8 cellular contexts compared by ENCODE assay signal in genomic region chr2:131034122-131035051, GRCh38. TPM values are rescaled to one million over a fixed set of nuclear protein-coding genes. Genes with fewer than 3 reads are reported as not detected.
DNase-seq lines count a peak whose midpoint lies in the region; ATAC-seq, FAIRE-seq and TF ChIP-seq lines count a peak whose summit lies in the region.

No MANE protein-coding gene starts in this region.

- no peaks in the 10 kb centered on the region for H3K36me3 Mint-ChIP-seq in progenitor cell of endocrine pancreas (ENCODE audit: insufficient read depth)

- H3K4me3 ChIP-seq in SK-N-MC = peak overlapping the region; percentile 71

- no peaks in the 10 kb centered on the region for H3K9me3 Mint-ChIP-seq in progenitor cell of endocrine pancreas (ENCODE audit: low read depth)

- H3K27me3 Mint-ChIP-seq in progenitor cell of endocrine pancreas = peaks cover 70% of the 10 kb centered on the region

- no peaks in the 10 kb centered on the region for H3K27me3 ChIP-seq in foreskin keratinocyte

- no peaks in the 10 kb centered on the region for H3K36me3 ChIP-seq in SK-N-MC (ENCODE audit: insufficient read depth, low read length)

- no peaks in the 10 kb centered on the region for H3K4me1 ChIP-seq in foreskin keratinocyte

- peak overlapping the region; percentile 61 for H3K4me3 Mint-ChIP-seq in progenitor cell of endocrine pancreas (ENCODE audit: low read depth)

- peak; percentile 73 for ATAC-seq in foreskin keratinocyte
- ATAC-seq in GM19351 (IDR thresholded peaks at IDR 0.05; ENCODE audit: unreplicated experiment) = no peak

- TF ChIP-seq CTCF in D721Med (IDR thresholded peaks at IDR 0.05; ENCODE audit: insufficient read depth, missing control alignments) (no peak), foreskin keratinocyte (conservative IDR thresholded peaks at IDR 0.05) (no peak), progenitor cell of endocrine pancreas (IDR thresholded peaks at IDR 0.05; ENCODE audit: unreplicated experiment) (no peak)

- H3K27ac ChIP-seq in SK-N-MC (no peak overlapping the region), foreskin keratinocyte (no peak overlapping the region)

- H3K27ac Mint-ChIP-seq in progenitor cell of endocrine pancreas = no peak overlapping the region

- peak; percentile 57 for DNase-seq in D721Med (ENCODE audit: insufficient read length, low spot score)
- no peak for DNase-seq in SK-N-MC (ENCODE audit: low read depth, low spot score)
- DNase-seq in foreskin keratinocyte = peak in 1 of 2 donors; percentile 32
- peak; percentile 42 for DNase-seq in progenitor cell of endocrine pancreas (ENCODE audit: low spot score, unreplicated experiment)
- DNase-seq in cortex of kidney (lab: John Stamatoyannopoulos, UW) = no peak
- no peak for DNase-seq in GM19238 (ENCODE audit: insufficient read length, low spot score)
- no peak for DNase-seq in HK-2 (ENCODE audit: unreplicated experiment)

- peaks cover 4% of the 10 kb centered on the region for H3K4me1 Mint-ChIP-seq in progenitor cell of endocrine pancreas (ENCODE audit: low read depth)

- no peak overlapping the region for H3K9ac ChIP-seq in SK-N-MC (ENCODE audit: insufficient read length)

- no peaks in the 10 kb centered on the region for H3K9me3 ChIP-seq in SK-N-MC (ENCODE audit: low read depth, low read length)

- FAIRE-seq in D721Med (lab: Jason Lieb, UNC) = no peak

RNA-seq across cellular contexts. Expression of gene FAM168B, which starts 58.9 kb away (rescaled TPM):
- total RNA-seq in foreskin keratinocyte (66.4 and 67.1 TPM in 2 replicates), progenitor cell of endocrine pancreas (106 and 111 TPM in 2 replicates)
- 23.8 and 26.6 TPM in 2 replicates for polyA plus RNA-seq in foreskin keratinocyte

Comparison
In these comparisons a context has a peak if more than half of its experiments do, and no peak if none do; other contexts are left out.
1. DNase-seq: peak in D721Med (single experiment) and progenitor cell of endocrine pancreas (single experiment); none in SK-N-MC (single experiment), cortex of kidney (single experiment), GM19238 (single experiment) and HK-2 (single experiment).